2 cellular contexts compared by ENCODE assay signal in the genomic region with DNA sequence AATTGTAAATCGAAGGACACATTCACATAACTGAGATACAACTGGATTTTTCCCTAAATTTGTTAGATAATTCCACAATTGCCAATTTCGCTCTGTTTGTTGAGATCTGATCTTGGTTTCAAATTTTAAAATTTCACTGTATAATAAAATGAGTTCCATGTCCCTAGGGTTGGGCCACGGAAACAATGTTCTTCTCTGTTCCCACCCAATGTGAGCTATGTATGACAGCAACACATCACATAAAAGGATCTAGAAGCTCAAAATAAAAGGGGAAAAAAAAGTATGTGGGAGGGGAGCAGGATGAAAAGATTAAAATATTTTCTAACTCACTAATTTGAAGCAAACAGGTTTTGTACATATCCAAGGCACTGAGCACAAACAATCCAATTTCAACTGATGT.
TF ChIP-seq lines count a peak whose summit lies in the region.

No MANE protein-coding gene starts in this region.

TF ChIP-seq in A549, 52 proteins besides CTCF, POLR2A, EP300 and RAD21 (continued from another document):
- TF ChIP-seq HMGXB4 (CRISPR knock-in tag; IDR thresholded peaks at IDR 0.05; ENCODE audit: borderline replicate concordance) (no peak), BHLHE40 (IDR thresholded peaks at IDR 0.05; ENCODE audit: low read depth, low read length) (no peak), HOXB13 (CRISPR knock-in tag; IDR thresholded peaks at IDR 0.05; ENCODE audit: low read depth) (no peak), SREBF2 (IDR thresholded peaks at IDR 0.05) (no peak), E2F6 (IDR thresholded peaks at IDR 0.05; ENCODE audit: borderline replicate concordance, low read depth) (no peak), CEBPB (IDR thresholded peaks at IDR 0.05) (no peak), GATA3 (IDR thresholded peaks at IDR 0.05; ENCODE audit: borderline replicate concordance) (no peak), RNF2 (IDR thresholded peaks at IDR 0.05; ENCODE audit: borderline replicate concordance, low read depth) (no peak), FOSL2 (IDR thresholded peaks at IDR 0.05) (no peak), FOSL2 (CRISPR knock-in tag; IDR thresholded peaks at IDR 0.05) (no peak), RCOR1 (IDR thresholded peaks at IDR 0.05; ENCODE audit: low read depth, low read length) (no peak), MAFK (IDR thresholded peaks at IDR 0.05; ENCODE audit: partially characterized antibody) (no peak), FOXS1 (CRISPR knock-in tag; IDR thresholded peaks at IDR 0.05) (no peak)
- TF ChIP-seq, protein P1, sequence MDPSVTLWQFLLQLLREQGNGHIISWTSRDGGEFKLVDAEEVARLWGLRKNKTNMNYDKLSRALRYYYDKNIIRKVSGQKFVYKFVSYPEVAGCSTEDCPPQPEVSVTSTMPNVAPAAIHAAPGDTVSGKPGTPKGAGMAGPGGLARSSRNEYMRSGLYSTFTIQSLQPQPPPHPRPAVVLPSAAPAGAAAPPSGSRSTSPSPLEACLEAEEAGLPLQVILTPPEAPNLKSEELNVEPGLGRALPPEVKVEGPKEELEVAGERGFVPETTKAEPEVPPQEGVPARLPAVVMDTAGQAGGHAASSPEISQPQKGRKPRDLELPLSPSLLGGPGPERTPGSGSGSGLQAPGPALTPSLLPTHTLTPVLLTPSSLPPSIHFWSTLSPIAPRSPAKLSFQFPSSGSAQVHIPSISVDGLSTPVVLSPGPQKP (IDR thresholded peaks at IDR 0.05; ENCODE audit: low read depth, low read length), result no peak

TF ChIP-seq in IMR-90, 13 proteins besides CTCF, POLR2A, EP300 and RAD21 (continued from another document):
- TF ChIP-seq, protein P1 (IDR thresholded peaks at IDR 0.05; ENCODE audit: borderline replicate concordance, low read depth, low read length), result no peak
- TF ChIP-seq MAZ (IDR thresholded peaks at IDR 0.05; ENCODE audit: borderline replicate concordance, low read depth, low read length), result no peak
- no peak for TF ChIP-seq SMC3 (IDR thresholded peaks at IDR 0.05; ENCODE audit: low read depth, low read length)
- TF ChIP-seq CEBPB (IDR thresholded peaks at IDR 0.05; ENCODE audit: low read depth, low read length), result no peak
- TF ChIP-seq MAFK (IDR thresholded peaks at IDR 0.05; ENCODE audit: low read depth, low read length), result no peak
- TF ChIP-seq MXI1 (IDR thresholded peaks at IDR 0.05; ENCODE audit: borderline replicate concordance, low read depth, low read length), result no peak
- TF ChIP-seq NFE2L2 (IDR thresholded peaks at IDR 0.05; ENCODE audit: low read depth, low read length), result no peak
- no peak for TF ChIP-seq RCOR1 (IDR thresholded peaks at IDR 0.05; ENCODE audit: insufficient replicate concordance, low read length)
